12 cellular contexts compared by ENCODE assay signal in the genomic region with DNA sequence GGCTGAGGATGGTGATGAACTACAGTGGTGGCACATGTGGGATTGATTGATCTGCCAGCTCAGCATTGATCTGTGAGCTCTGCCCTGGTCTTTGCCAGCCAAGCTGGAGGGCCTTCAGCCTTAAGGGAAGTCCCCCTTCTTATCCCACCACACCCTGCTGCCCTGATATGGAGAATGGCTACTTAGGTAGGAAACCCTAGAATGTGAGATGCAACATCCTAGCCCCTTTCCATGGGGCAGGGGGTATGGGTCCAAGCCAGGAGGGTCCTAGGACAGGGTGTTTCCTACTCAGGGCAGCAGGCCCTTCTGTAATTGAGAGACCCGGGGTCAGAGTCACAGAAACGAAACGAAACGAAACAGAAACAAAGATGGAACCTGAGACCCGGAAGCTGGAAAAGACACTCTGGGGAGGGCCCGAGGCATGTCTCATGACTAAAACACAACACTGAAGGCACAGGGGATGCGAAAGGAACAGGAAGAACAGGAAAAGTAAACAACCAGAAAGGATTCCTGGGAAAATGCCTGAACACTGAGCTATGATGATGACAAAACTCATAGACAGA. TPM values are rescaled to one million over a fixed set of nuclear protein-coding genes. Genes with fewer than 3 reads are reported as not detected.
DNase-seq lines count a peak whose midpoint lies in the region; ATAC-seq and TF ChIP-seq lines count a peak whose summit lies in the region.
"Had no signal": no experiment of that assay in that cellular context is flagged by ENCODE, and none has a peak within 500 bp of the region (broad histone marks: within the 10 kb centered on the region; RNA-seq: fewer than 3 reads in every experiment).

No MANE protein-coding gene starts in this region.

- H3K36me3 Mint-ChIP-seq in WTC11: no peaks in the 10 kb centered on the region

- DNase-seq in AG04450 (ENCODE audit: low read depth, low spot score): peak; percentile 27
- DNase-seq in M059J (ENCODE audit: low read depth): peak; percentile 91
- DNase-seq in choroid plexus epithelial cell (ENCODE audit: low read depth): peak; percentile 88
- peak; percentile 85 for DNase-seq in myocyte (ENCODE audit: low read depth)
- no peak for DNase-seq in NCI-H146 treated with DMSO at 0.1 percent for 48 hours (lab: John Stamatoyannopoulos, UW; ENCODE audit: unreplicated experiment)
- DNase-seq in WTC11 (ENCODE audit: low spot score): no peak
- DNase-seq: activated T-cell treated with anti-CD3 and anti-CD28 coated beads for 4 hours, Caco-2, NCI-H69, thyroid gland had no signal

- H3K4me3 ChIP-seq in AG04450 (ENCODE audit: low read depth, low read length) (peak overlapping the region; percentile 27), choroid plexus epithelial cell (ENCODE audit: low read depth, low read length) (peak overlapping the region; percentile 48)
- H3K4me3 ChIP-seq: thyroid gland had no signal

- no peak overlapping the region for H3K4me3 Mint-ChIP-seq in WTC11

- H3K27me3 ChIP-seq in AG04450 (ENCODE audit: control insufficient read depth, insufficient read depth, low read length): no peaks in the 10 kb centered on the region
- H3K27me3 ChIP-seq: thyroid gland had no signal

- no peaks in the 10 kb centered on the region for H3K4me1 Mint-ChIP-seq in WTC11

- H3K27ac Mint-ChIP-seq in WTC11: no peak overlapping the region; the same call in 1 of the 2 replicates

- no peak for ATAC-seq in GM21825 (IDR thresholded peaks at IDR 0.05; ENCODE audit: unreplicated experiment)
- ATAC-seq in WTC11: no peak
- ATAC-seq in HG03097 (IDR thresholded peaks at IDR 0.05; ENCODE audit: low FRiP score, unreplicated experiment): no peak

- TF ChIP-seq CTCF in AG04450 (IDR thresholded peaks at IDR 0.05; ENCODE audit: low read depth, low read length) (no peak), choroid plexus epithelial cell (conservative IDR thresholded peaks at IDR 0.05; ENCODE audit: low read depth, low read length) (no peak), WTC11 (IDR thresholded peaks at IDR 0.05) (no peak)

- H3K9me3 Mint-ChIP-seq in WTC11: peaks cover 7% of the 10 kb centered on the region

- no peaks in the 10 kb centered on the region for H3K9me3 ChIP-seq in AG04450 (ENCODE audit: control insufficient read depth, insufficient read depth, low read length)
- H3K9me3 ChIP-seq: Caco-2, thyroid gland had no signal

- H3K27ac ChIP-seq in AG04450 (ENCODE audit: low read depth, low read length): peak overlapping the region; percentile 39
- H3K27ac ChIP-seq: thyroid gland had no signal

- POLR2A ChIA-PET in AG04450 (lab: Yijun Ruan, JAX) (no interaction called here), WTC11 (lab: Charles Lee) (no interaction called here)

- no peaks in the 10 kb centered on the region; the same call in 1 of the 2 replicates for H3K27me3 Mint-ChIP-seq in WTC11 (ENCODE audit: low read depth)

- CTCF ChIA-PET in AG04450 (lab: Charles Lee): interaction anchor here (1.0 kb wide), 1 partner anchor 11 kb away, joined by 3 read pairs; no protein-coding TSS in a partner anchor
- CTCF ChIA-PET in WTC11 (lab: Charles Lee): no interaction called here

TF ChIP-seq in WTC11, 78 proteins besides CTCF, POLR2A, EP300 and RAD21:
- TF ChIP-seq, protein P1, sequence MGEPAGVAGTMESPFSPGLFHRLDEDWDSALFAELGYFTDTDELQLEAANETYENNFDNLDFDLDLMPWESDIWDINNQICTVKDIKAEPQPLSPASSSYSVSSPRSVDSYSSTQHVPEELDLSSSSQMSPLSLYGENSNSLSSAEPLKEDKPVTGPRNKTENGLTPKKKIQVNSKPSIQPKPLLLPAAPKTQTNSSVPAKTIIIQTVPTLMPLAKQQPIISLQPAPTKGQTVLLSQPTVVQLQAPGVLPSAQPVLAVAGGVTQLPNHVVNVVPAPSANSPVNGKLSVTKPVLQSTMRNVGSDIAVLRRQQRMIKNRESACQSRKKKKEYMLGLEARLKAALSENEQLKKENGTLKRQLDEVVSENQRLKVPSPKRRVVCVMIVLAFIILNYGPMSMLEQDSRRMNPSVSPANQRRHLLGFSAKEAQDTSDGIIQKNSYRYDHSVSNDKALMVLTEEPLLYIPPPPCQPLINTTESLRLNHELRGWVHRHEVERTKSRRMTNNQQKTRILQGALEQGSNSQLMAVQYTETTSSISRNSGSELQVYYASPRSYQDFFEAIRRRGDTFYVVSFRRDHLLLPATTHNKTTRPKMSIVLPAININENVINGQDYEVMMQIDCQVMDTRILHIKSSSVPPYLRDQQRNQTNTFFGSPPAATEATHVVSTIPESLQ (CRISPR knock-in tag; IDR thresholded peaks at IDR 0.05): no peak
- TF ChIP-seq, protein P2, sequence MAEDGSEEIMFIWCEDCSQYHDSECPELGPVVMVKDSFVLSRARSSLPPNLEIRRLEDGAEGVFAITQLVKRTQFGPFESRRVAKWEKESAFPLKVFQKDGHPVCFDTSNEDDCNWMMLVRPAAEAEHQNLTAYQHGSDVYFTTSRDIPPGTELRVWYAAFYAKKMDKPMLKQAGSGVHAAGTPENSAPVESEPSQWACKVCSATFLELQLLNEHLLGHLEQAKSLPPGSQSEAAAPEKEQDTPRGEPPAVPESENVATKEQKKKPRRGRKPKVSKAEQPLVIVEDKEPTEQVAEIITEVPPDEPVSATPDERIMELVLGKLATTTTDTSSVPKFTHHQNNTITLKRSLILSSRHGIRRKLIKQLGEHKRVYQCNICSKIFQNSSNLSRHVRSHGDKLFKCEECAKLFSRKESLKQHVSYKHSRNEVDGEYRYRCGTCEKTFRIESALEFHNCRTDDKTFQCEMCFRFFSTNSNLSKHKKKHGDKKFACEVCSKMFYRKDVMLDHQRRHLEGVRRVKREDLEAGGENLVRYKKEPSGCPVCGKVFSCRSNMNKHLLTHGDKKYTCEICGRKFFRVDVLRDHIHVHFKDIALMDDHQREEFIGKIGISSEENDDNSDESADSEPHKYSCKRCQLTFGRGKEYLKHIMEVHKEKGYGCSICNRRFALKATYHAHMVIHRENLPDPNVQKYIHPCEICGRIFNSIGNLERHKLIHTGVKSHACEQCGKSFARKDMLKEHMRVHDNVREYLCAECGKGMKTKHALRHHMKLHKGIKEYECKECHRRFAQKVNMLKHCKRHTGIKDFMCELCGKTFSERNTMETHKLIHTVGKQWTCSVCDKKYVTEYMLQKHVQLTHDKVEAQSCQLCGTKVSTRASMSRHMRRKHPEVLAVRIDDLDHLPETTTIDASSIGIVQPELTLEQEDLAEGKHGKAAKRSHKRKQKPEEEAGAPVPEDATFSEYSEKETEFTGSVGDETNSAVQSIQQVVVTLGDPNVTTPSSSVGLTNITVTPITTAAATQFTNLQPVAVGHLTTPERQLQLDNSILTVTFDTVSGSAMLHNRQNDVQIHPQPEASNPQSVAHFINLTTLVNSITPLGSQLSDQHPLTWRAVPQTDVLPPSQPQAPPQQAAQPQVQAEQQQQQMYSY (CRISPR knock-in tag; IDR thresholded peaks at IDR 0.05): no peak
- TF ChIP-seq ZBTB21 (CRISPR knock-in tag; IDR thresholded peaks at IDR 0.05; ENCODE audit: borderline replicate concordance) (no peak), ATF3 (CRISPR knock-in tag; conservative IDR thresholded peaks at IDR 0.05) (no peak), CREB1 (CRISPR knock-in tag; IDR thresholded peaks at IDR 0.05) (no peak), OVOL2 (CRISPR knock-in tag; IDR thresholded peaks at IDR 0.05; ENCODE audit: borderline replicate concordance) (no peak), JAZF1 (CRISPR knock-in tag; IDR thresholded peaks at IDR 0.05) (no peak), NFE2L1 (CRISPR knock-in tag; IDR thresholded peaks at IDR 0.05) (no peak), ZNF423 (CRISPR knock-in tag; IDR thresholded peaks at IDR 0.05) (no peak), CREM (CRISPR knock-in tag; IDR thresholded peaks at IDR 0.05) (no peak)
- TF ChIP-seq, protein P3, sequence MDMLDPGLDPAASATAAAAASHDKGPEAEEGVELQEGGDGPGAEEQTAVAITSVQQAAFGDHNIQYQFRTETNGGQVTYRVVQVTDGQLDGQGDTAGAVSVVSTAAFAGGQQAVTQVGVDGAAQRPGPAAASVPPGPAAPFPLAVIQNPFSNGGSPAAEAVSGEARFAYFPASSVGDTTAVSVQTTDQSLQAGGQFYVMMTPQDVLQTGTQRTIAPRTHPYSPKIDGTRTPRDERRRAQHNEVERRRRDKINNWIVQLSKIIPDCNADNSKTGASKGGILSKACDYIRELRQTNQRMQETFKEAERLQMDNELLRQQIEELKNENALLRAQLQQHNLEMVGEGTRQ (CRISPR knock-in tag; IDR thresholded peaks at IDR 0.05): no peak
TF ChIP-seq in WTC11: peak in this region for 0.

RNA-seq across cellular contexts. Expression of gene SULT1C2, which starts 16.9 kb away (rescaled TPM):
- 0.04 and 0.11 TPM in 2 replicates for polyA plus RNA-seq in AG04450 (2011; rRNA removed)
- not detected in 2 replicates for polyA minus RNA-seq in AG04450 (2011; rRNA and poly(A)+ RNA removed)
- 0.22 TPM in 1 of 2 replicates, not detected in the other for total RNA-seq in M059J (2014; rRNA removed; shearing (Covaris generic))
- total RNA-seq in myocyte (0.16 and 0.37 TPM in 2 replicates), WTC11 (2021) (2.2 to 3.4 TPM (median 2.6 TPM) in 3 replicates)
- 0.04 TPM for polyA plus RNA-seq in myocyte (2012)

RNA-seq across cellular contexts. Expression of gene SULT1C3, which starts 32.0 kb away (rescaled TPM):
- polyA plus RNA-seq in AG04450 (2011; rRNA removed): not detected in 2 replicates
- polyA minus RNA-seq in AG04450 (2011; rRNA and poly(A)+ RNA removed): not detected in 2 replicates
- not detected in 2 replicates for total RNA-seq in M059J (2014; rRNA removed; shearing (Covaris generic))
- total RNA-seq in myocyte: not detected in 2 replicates
- polyA plus RNA-seq in myocyte (2012): not detected
- not detected in 3 replicates for total RNA-seq in WTC11 (2021)
- total RNA-seq: Caco-2, thyroid gland had no signal

Comparison
In these comparisons a context has a peak if more than half of its experiments do, and no peak if none do; other contexts are left out.
1. DNase-seq: peak in AG04450 (single experiment), M059J (single experiment), choroid plexus epithelial cell (single experiment) and myocyte (single experiment); none in NCI-H146 treated with DMSO at 0.1 percent for 48 hours (single experiment) and WTC11 (single experiment).